ENCODE assay signal across 25 cellular contexts in the genomic region with DNA sequence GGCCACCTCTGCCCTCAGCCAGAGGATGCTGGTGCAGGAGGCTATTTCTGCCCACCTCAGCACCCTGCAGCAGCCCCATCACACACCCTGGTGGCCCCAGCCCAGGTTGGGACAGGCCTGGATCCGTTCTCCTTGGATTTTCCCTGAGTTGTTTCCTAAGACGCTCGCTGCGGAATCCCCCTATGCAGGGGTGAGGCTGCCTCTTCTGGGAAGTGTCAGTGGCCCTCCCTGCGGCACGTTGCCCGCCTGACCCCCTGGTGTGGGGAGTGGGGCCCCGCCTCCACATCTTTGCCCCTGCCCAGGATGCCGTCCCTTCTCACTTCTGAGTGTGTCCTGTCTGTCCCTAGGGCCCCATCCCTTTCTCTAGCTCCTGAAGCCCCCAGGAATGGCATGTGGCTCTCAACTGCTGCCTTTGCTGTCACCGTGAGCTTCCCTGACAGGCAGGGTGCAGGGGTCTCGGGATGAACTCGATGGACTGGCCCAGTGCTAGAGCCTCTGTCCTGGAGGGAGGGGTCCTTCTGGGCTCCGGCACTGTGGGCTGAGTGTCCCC. TPM values are rescaled to one million over a fixed set of nuclear protein-coding genes. Genes with fewer than 3 reads are reported as not detected.
DNase-seq lines count a peak whose midpoint lies in the region; ATAC-seq and TF ChIP-seq lines count a peak whose summit lies in the region.
"Had no signal": no experiment of that assay in that cellular context is flagged by ENCODE, and none has a peak within 500 bp of the region (broad histone marks: within the 10 kb centered on the region; RNA-seq: fewer than 3 reads in every experiment).

No MANE protein-coding gene starts in this region.

- H3K27ac ChIP-seq in BLaER1 treated with 17β-estradiol and CSF1 and Interleukin-3, amounts not matched to agents 10 nM and 100 nM, result peak overlapping the region in 2 of 11 experiments; percentile 33 to 38; a peak in 3 of 22 replicates
- H3K27ac ChIP-seq in esophagus muscularis mucosa (replicated peaks in 1 of 4) (peak overlapping the region; percentile 57 to 68 (median 66)), lower lobe of right lung (peak overlapping the region; percentile 76), skeletal muscle tissue (ENCODE audit: low read depth, low read length) (peak overlapping the region; percentile 28), neural progenitor cell (no peak overlapping the region)

- no peaks in the 10 kb centered on the region for H3K9me3 ChIP-seq in BLaER1 treated with 17β-estradiol and CSF1 and Interleukin-3, amounts not matched to agents 10 nM and 100 nM (replicated peaks in 1 of 11)
- H3K9me3 ChIP-seq in esophagus muscularis mucosa, result no peaks in the 10 kb centered on the region
- H3K9me3 ChIP-seq in lower lobe of right lung, result no peaks in the 10 kb centered on the region
- no peaks in the 10 kb centered on the region for H3K9me3 ChIP-seq in skeletal muscle tissue (ENCODE audit: control insufficient read depth in 3 of 3, low read length in 3 of 3)
- no peaks in the 10 kb centered on the region for H3K9me3 ChIP-seq in neural progenitor cell (ENCODE audit: low read depth)

- no peak overlapping the region for H3K4me3 ChIP-seq in BLaER1 treated with 17β-estradiol and CSF1 and Interleukin-3, amounts not matched to agents 10 nM and 100 nM
- peak overlapping the region; percentile 12 to 40 (median 25) for H3K4me3 ChIP-seq in esophagus muscularis mucosa
- peak overlapping the region; percentile 30 for H3K4me3 ChIP-seq in lower lobe of right lung
- no peak overlapping the region for H3K4me3 ChIP-seq in skeletal muscle tissue (ENCODE audit: low read length in 3 of 3)
- H3K4me3 ChIP-seq in neural progenitor cell, result no peak overlapping the region

- H3F3A ChIP-seq in neural progenitor cell (ENCODE audit: low read depth), result peaks cover 4% of the 10 kb centered on the region

- no peaks in the 10 kb centered on the region for H3K36me3 ChIP-seq in BLaER1 treated with 17β-estradiol and CSF1 and Interleukin-3, amounts not matched to agents 10 nM and 100 nM
- H3K36me3 ChIP-seq in esophagus muscularis mucosa (no peaks in the 10 kb centered on the region), lower lobe of right lung (no peaks in the 10 kb centered on the region), skeletal muscle tissue (ENCODE audit: control insufficient read depth in 3 of 3, insufficient read depth in 3 of 3, low read length in 3 of 3) (no peaks in the 10 kb centered on the region), neural progenitor cell (no peaks in the 10 kb centered on the region)

- TF ChIP-seq CTCF in esophagus muscularis mucosa (IDR thresholded peaks at IDR 0.05) (no peak), lower lobe of right lung (IDR thresholded peaks at IDR 0.05) (no peak), CD14-positive monocyte (IDR thresholded peaks at IDR 0.05) (no peak), neural progenitor cell (IDR thresholded peaks at IDR 0.05) (no peak)

- ATAC-seq in lower lobe of right lung, result no peak
- ATAC-seq in GM18520 (IDR thresholded peaks at IDR 0.05; ENCODE audit: unreplicated experiment), result no peak
- ATAC-seq in HG03097 (IDR thresholded peaks at IDR 0.05; ENCODE audit: low FRiP score, unreplicated experiment), result no peak
- ATAC-seq: HCT116; stimulated activated memory B cell treated with anti-CD40 and anti-IgM and Interleukin-4, amounts not matched to agents 10 μg/mL and 1 μg/mL and 100 μg/mL, for 72 hours had no signal

- H3K27ac Mint-ChIP-seq in CD14-positive monocyte (no peak overlapping the region), neural progenitor cell (no peak overlapping the region)
- H3K27ac Mint-ChIP-seq: stimulated activated memory B cell treated with anti-CD40 and anti-IgM and Interleukin-4, amounts not matched to agents 10 μg/mL and 1 μg/mL and 100 μg/mL, for 72 hours; T-helper 2 cell treated with Interferon-gamma antibody and Interleukin-4, amounts not matched to agents 5 μg/mL and 100 μg/mL, for 36 hours had no signal

- H3K4me3 Mint-ChIP-seq in CD14-positive monocyte (no peak overlapping the region), neural progenitor cell (no peak overlapping the region)
- H3K4me3 Mint-ChIP-seq: CD4-positive, alpha-beta memory T cell; stimulated activated memory B cell treated with anti-CD40 and anti-IgM and Interleukin-4, amounts not matched to agents 10 μg/mL and 1 μg/mL and 100 μg/mL, for 72 hours; T-helper 2 cell treated with Interferon-gamma antibody and Interleukin-4, amounts not matched to agents 5 μg/mL and 100 μg/mL, for 36 hours had no signal

- H3K27me3 ChIP-seq in BLaER1 treated with 17β-estradiol and CSF1 and Interleukin-3, amounts not matched to agents 10 nM and 100 nM, result no peaks in the 10 kb centered on the region
- H3K27me3 ChIP-seq in esophagus muscularis mucosa (peaks cover 0 to 17% (median 3%) of the 10 kb centered on the region in 4 donors), lower lobe of right lung (ENCODE audit: low read depth) (no peaks in the 10 kb centered on the region), skeletal muscle tissue (ENCODE audit: control insufficient read depth in 3 of 3, insufficient read depth in 3 of 3, low read length in 3 of 3) (peaks cover 0 to 4% (median 3%) of the 10 kb centered on the region in 3 donors), neural progenitor cell (peaks cover 25% of the 10 kb centered on the region)

- peak overlapping the region; percentile 36 to 76 (median 58); a peak in 19 of 22 replicates for H3K4me2 ChIP-seq in BLaER1 treated with 17β-estradiol and CSF1 and Interleukin-3, amounts not matched to agents 10 nM and 100 nM
- H3K4me2 ChIP-seq in neural progenitor cell, result no peak overlapping the region

- H3K79me2 ChIP-seq in neural progenitor cell (ENCODE audit: low read depth), result no peaks in the 10 kb centered on the region

- DNase-seq in esophagus muscularis mucosa (ENCODE audit: extremely low spot score) (no peak), lower lobe of right lung (no peak), CD14-positive monocyte (ENCODE audit: low spot score) (no peak), neural progenitor cell (ENCODE audit: low spot score) (no peak)
- DNase-seq: ACHN; activated CD4-positive, alpha-beta T cell treated with anti-CD3 and anti-CD28 coated beads for 4 hours; activated CD8-positive, alpha-beta memory T cell treated with anti-CD3 and anti-CD28 coated beads, Interleukin-2, amount 50 U/mL, for 48 hours; activated gamma-delta T cell treated with Interleukin-2 at 50 U/mL for 16 hours; anterior cingulate cortex; CD4-positive, alpha-beta memory T cell; cerebellar nuclear complex; EL; KG1; midbrain; NCI-H1092; NCI-H69; occipital lobe had no signal

- intact Hi-C loops in esophagus muscularis mucosa (cut with DNase I) (no loop called here), lower lobe of right lung (cut with DNase I) (no loop called here), CD14-positive monocyte (cut with micrococcal nuclease) (no loop called here)

- 87% methylated on average over 10 of the region's 13 CpGs for WGBS in esophagus muscularis mucosa

- H3K4me1 Mint-ChIP-seq in CD14-positive monocyte (peaks cover 19% of the 10 kb centered on the region), neural progenitor cell (peaks cover 3% of the 10 kb centered on the region)

- peaks cover 0 to 2% (median 0%) of the 10 kb centered on the region in 7 donors for H3K9me3 Mint-ChIP-seq in CD14-positive monocyte
- no peaks in the 10 kb centered on the region for H3K9me3 Mint-ChIP-seq in neural progenitor cell
- H3K9me3 Mint-ChIP-seq: CD4-positive, alpha-beta memory T cell; stimulated activated memory B cell treated with anti-CD40 and anti-IgM and Interleukin-4, amounts not matched to agents 10 μg/mL and 1 μg/mL and 100 μg/mL, for 72 hours; T-helper 2 cell treated with Interferon-gamma antibody and Interleukin-4, amounts not matched to agents 5 μg/mL and 100 μg/mL, for 36 hours had no signal

- peaks cover 22 to 48% (median 41%) of the 10 kb centered on the region in 10 experiments for H3K4me1 ChIP-seq in BLaER1 treated with 17β-estradiol and CSF1 and Interleukin-3, amounts not matched to agents 10 nM and 100 nM
- peaks cover 6 to 34% (median 28%) of the 10 kb centered on the region in 4 donors for H3K4me1 ChIP-seq in esophagus muscularis mucosa
- peaks cover 13% of the 10 kb centered on the region for H3K4me1 ChIP-seq in lower lobe of right lung
- peaks cover 5 to 9% (median 7%) of the 10 kb centered on the region in 3 donors for H3K4me1 ChIP-seq in skeletal muscle tissue (ENCODE audit: control insufficient read depth in 3 of 3, insufficient read depth in 3 of 3, low read length in 3 of 3)
- H3K4me1 ChIP-seq in neural progenitor cell, result peaks cover 1% of the 10 kb centered on the region

- H3K36me3 Mint-ChIP-seq in CD14-positive monocyte (no peaks in the 10 kb centered on the region), neural progenitor cell (no peaks in the 10 kb centered on the region)
- H3K36me3 Mint-ChIP-seq: CD4-positive, alpha-beta memory T cell; stimulated activated memory B cell treated with anti-CD40 and anti-IgM and Interleukin-4, amounts not matched to agents 10 μg/mL and 1 μg/mL and 100 μg/mL, for 72 hours had no signal

- H3K27me3 Mint-ChIP-seq in CD14-positive monocyte (ENCODE audit: low read depth in 3 of 3) (peaks cover 6 to 18% (median 13%) of the 10 kb centered on the region in 3 donors), neural progenitor cell (ENCODE audit: insufficient read depth, low read depth) (peaks cover 7% of the 10 kb centered on the region)

- peaks cover 0 to 7% (median 0%) of the 10 kb centered on the region in 11 experiments; a peak in 1 of 22 replicates for H4K20me1 ChIP-seq in BLaER1 treated with 17β-estradiol and CSF1 and Interleukin-3, amounts not matched to agents 10 nM and 100 nM
- no peaks in the 10 kb centered on the region for H4K20me1 ChIP-seq in neural progenitor cell (ENCODE audit: low read depth)

- H2AFZ ChIP-seq in neural progenitor cell (replicated peaks), result no peak overlapping the region

- TF ChIP-seq POLR2A in esophagus muscularis mucosa (IDR thresholded peaks at IDR 0.05; ENCODE audit: low read depth), result no peak

- peak overlapping the region in 5 of 11 experiments; percentile 6 to 28 (median 20); a peak in 3 of 22 replicates for H3K9ac ChIP-seq in BLaER1 treated with 17β-estradiol and CSF1 and Interleukin-3, amounts not matched to agents 10 nM and 100 nM
- H3K9ac ChIP-seq in skeletal muscle tissue (ENCODE audit: low read depth in 1 of 3, low read length in 3 of 3) (peak overlapping the region in 1 of 3 donors; percentile 25), neural progenitor cell (no peak overlapping the region)

- no peak for TF ChIP-seq EP300 in esophagus muscularis mucosa (IDR thresholded peaks at IDR 0.05)

RNA-seq across cellular contexts. Expression of a gene that starts 0.6 kb away (rescaled TPM):
- 1 to 10 TPM in 3 of 4 donors, under 1 TPM in 1; 0.42 to 2.0 (median 1.2) TPM for total RNA-seq in esophagus muscularis mucosa
- 3.6 TPM for total RNA-seq in lower lobe of right lung
- 0.52 TPM for total RNA-seq in skeletal muscle tissue
- polyA plus RNA-seq in CD14-positive monocyte, result not detected
- not detected in 2 replicates for total RNA-seq in neural progenitor cell (ENCODE audit: low replicate concordance)
- total RNA-seq: CD4-positive, alpha-beta memory T cell; glomerular endothelial cell had no signal
- polyA plus RNA-seq: CD4-positive, alpha-beta memory T cell had no signal

RNA-seq across cellular contexts. Expression of a gene that starts 9.9 kb away (rescaled TPM):
- total RNA-seq in esophagus muscularis mucosa (not detected), lower lobe of right lung (not detected), skeletal muscle tissue (not detected), neural progenitor cell (ENCODE audit: low replicate concordance) (not detected in 2 replicates)
- not detected for polyA plus RNA-seq in CD14-positive monocyte
- total RNA-seq: CD4-positive, alpha-beta memory T cell; glomerular endothelial cell; occipital lobe had no signal
- polyA plus RNA-seq: CD4-positive, alpha-beta memory T cell had no signal

RNA-seq across cellular contexts. Expression of a gene that starts 29.3 kb away (rescaled TPM):
- 100 to 1,000 TPM in 1 of 4 donors, 10 to 100 TPM in 3; 29.0 to 104 (median 74.0) TPM for total RNA-seq in esophagus muscularis mucosa
- total RNA-seq in lower lobe of right lung, result 254 TPM
- 21.9 TPM for total RNA-seq in skeletal muscle tissue
- 10 to 100 TPM; 41.5 to 50.8 TPM for polyA plus RNA-seq in CD14-positive monocyte
- total RNA-seq in neural progenitor cell (ENCODE audit: low replicate concordance), result 5.3 and 14.0 TPM in 2 replicates
- polyA plus RNA-seq: CD4-positive, alpha-beta memory T cell had no signal

RNA-seq across cellular contexts. Expression of a gene that starts 36.6 kb away (rescaled TPM):
- 100 to 1,000 TPM in 2 of 4 donors, 10 to 100 TPM in 2; 93.9 to 132 (median 110) TPM for total RNA-seq in esophagus muscularis mucosa
- total RNA-seq in lower lobe of right lung, result 114 TPM
- 50.1 TPM for total RNA-seq in skeletal muscle tissue
- under 1 TPM; 0.25 to 0.60 TPM for polyA plus RNA-seq in CD14-positive monocyte
- 48.2 and 78.7 TPM in 2 replicates for total RNA-seq in neural progenitor cell (ENCODE audit: low replicate concordance)

Comparison
In these comparisons a context has a peak if more than half of its experiments do, and no peak if none do; other contexts are left out.
1. H3K4me3 ChIP-seq: peak in esophagus muscularis mucosa (4 of 4) and lower lobe of right lung (single experiment); none in BLaER1 treated with 17β-estradiol and CSF1 and Interleukin-3, amounts not matched to agents 10 nM and 100 nM (0 of 10), skeletal muscle tissue (0 of 3) and neural progenitor cell (single experiment).